In the genomic region with DNA sequence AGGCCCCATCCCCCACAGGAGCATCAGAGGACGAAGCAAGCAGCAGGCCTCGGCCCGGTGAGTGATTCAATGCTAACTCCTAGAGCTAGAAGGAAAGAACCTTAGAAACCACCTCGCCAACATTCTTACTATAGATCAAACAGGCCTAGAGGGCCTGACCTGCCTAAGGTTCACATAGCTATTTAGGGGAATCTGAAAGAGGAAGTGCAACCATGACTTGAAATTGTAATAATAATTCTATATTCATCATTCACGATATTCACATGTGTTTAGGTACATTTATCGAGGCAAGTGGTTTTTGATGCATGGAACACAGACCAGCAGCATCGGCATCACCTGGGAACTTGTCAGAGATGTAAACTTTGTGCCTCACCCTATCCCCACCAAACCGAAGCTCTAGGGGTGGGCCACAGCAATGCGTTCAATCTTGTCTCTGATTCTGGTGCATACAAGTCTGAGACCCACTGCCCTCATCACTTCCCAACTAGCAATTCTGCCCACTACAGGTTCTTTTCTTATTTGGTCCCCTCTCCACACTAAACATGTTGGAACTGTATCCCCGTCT, we compare ENCODE assay signal across 11 cellular contexts.
DNase-seq lines count a peak whose midpoint lies in the region; ATAC-seq and TF ChIP-seq lines count a peak whose summit lies in the region.
"Had no signal": no experiment of that assay in that cellular context is flagged by ENCODE, and none has a peak within 500 bp of the region (broad histone marks: within the 10 kb centered on the region; RNA-seq: fewer than 3 reads in every experiment).

No MANE protein-coding gene starts in this region.

- H3K9me3 ChIP-seq in breast epithelium, result no peaks in the 10 kb centered on the region

- no peaks in the 10 kb centered on the region for H3K27me3 ChIP-seq in breast epithelium

- ATAC-seq in GM19467 (IDR thresholded peaks at IDR 0.05; ENCODE audit: unreplicated experiment) (peak; percentile 52), HG03103 (IDR thresholded peaks at IDR 0.05; ENCODE audit: low read depth, unreplicated experiment) (peak; percentile 59), activated B cell treated with CpG ODN at 0.5 μM for 24 hours (ENCODE audit: low read depth) (peak; percentile 73)

- no peak for TF ChIP-seq POLR2A in breast epithelium (IDR thresholded peaks at IDR 0.05)

- H3K27ac ChIP-seq in breast epithelium, result no peak overlapping the region

- in situ Hi-C loops in GM13977 (cut with MboI; ENCODE audit: low pct_unique_long_range_greater_than_20kb, low sequenced_read_pairs, unreplicated experiment), result no loop called here

- peak overlapping the region; percentile 93 for H3K4me3 Mint-ChIP-seq in activated B cell treated with CpG ODN at 0.5 μM for 24 hours
- H3K4me3 Mint-ChIP-seq: brain had no signal

- H3K9me3 Mint-ChIP-seq in activated B cell treated with CpG ODN at 0.5 μM for 24 hours, result peaks cover 6% of the 10 kb centered on the region
- H3K9me3 Mint-ChIP-seq: brain had no signal

- peak overlapping the region; percentile 95 for H3K27ac Mint-ChIP-seq in activated B cell treated with CpG ODN at 0.5 μM for 24 hours

- H3K36me3 ChIP-seq in breast epithelium, result no peaks in the 10 kb centered on the region

- intact Hi-C loops in activated B cell treated with CpG ODN at 0.5 μM for 24 hours (cut with micrococcal nuclease), result loop anchor here (1.0 to 5.0 kb wide), 11 partner anchors 9 to 252 kb away; partner anchors contain the start of gene POMC
- intact Hi-C loops in breast epithelium (cut with DNase I; ENCODE audit: low total_unique reads), result no loop called here

- DNase-seq in GM13977 (ENCODE audit: low spot score) (peak; percentile 66), activated B cell treated with CpG ODN at 0.5 μM for 24 hours (no peak), DMS153 (lab: John Stamatoyannopoulos, UW) (no peak), breast epithelium (ENCODE audit: low spot score in 2 of 2) (no peak), NCI-H82 treated with DMSO at 0.1 percent for 48 hours (lab: John Stamatoyannopoulos, UW; ENCODE audit: unreplicated experiment) (no peak)
- no peak for DNase-seq in stimulated activated CD4-positive, alpha-beta T cell treated with anti-CD3 and anti-CD28 coated beads, Interleukin-4, amount 100 ng/mL, for 1 hour
- DNase-seq: DND-41, T1000 had no signal

- CTCF ChIA-PET in activated B cell treated with CpG ODN at 0.5 μM for 24 hours (lab: Charles Lee), result interaction anchor here (0.5 to 5.1 kb wide), 11 partner anchors 9 to 101 kb away, joined by 3 to 45 read pairs (median 3); no protein-coding TSS in a partner anchor

- no peak overlapping the region for H3K4me3 ChIP-seq in breast epithelium

- H3K4me1 ChIP-seq in breast epithelium, result no peaks in the 10 kb centered on the region

- peaks cover 91% of the 10 kb centered on the region for H3K4me1 Mint-ChIP-seq in activated B cell treated with CpG ODN at 0.5 μM for 24 hours

- H3K27me3 Mint-ChIP-seq in activated B cell treated with CpG ODN at 0.5 μM for 24 hours, result no peaks in the 10 kb centered on the region
- H3K27me3 Mint-ChIP-seq: brain had no signal

- no peak for TF ChIP-seq CTCF in GM13977 (IDR thresholded peaks at IDR 0.05; ENCODE audit: extremely low read depth, insufficient read depth, missing control alignments)
- no peak for TF ChIP-seq CTCF in activated B cell treated with CpG ODN at 0.5 μM for 24 hours (IDR thresholded peaks at IDR 0.05)
- TF ChIP-seq CTCF in breast epithelium (IDR thresholded peaks at IDR 0.05), result no peak

- peaks cover 16% of the 10 kb centered on the region for H3K36me3 Mint-ChIP-seq in activated B cell treated with CpG ODN at 0.5 μM for 24 hours (ENCODE audit: low read depth)

- POLR2A ChIA-PET in activated B cell treated with CpG ODN at 0.5 μM for 24 hours (lab: Charles Lee), result interaction anchor here (0.7 to 6.7 kb wide), 28 partner anchors 11 to 842 kb away, joined by 3 to 214 read pairs (median 5); partner anchors contain the start of genes ASXL2 and DNMT3A
